12 cellular contexts compared by ENCODE assay signal in genomic region chr6:43708857-43709653, GRCh38. TPM values are rescaled to one million over a fixed set of nuclear protein-coding genes. Genes with fewer than 3 reads are reported as not detected.
A peak's percentile ranks its signal among the peaks of the same experiment; 100 is the strongest.
DNase-seq lines count a peak whose midpoint lies in the region; ATAC-seq, FAIRE-seq and TF ChIP-seq lines count a peak whose summit lies in the region.
"Had no signal": no experiment of that assay in that cellular context is flagged by ENCODE, and none has a peak within 500 bp of the region (broad histone marks: within the 10 kb centered on the region; RNA-seq: fewer than 3 reads in every experiment).

No MANE protein-coding gene starts in this region.

- no peak overlapping the region for H3K4me3 Mint-ChIP-seq in Caco-2 (ENCODE audit: unreplicated experiment)
- H3K4me3 Mint-ChIP-seq: naive B cell had no signal

- H3K4me3 ChIP-seq in gastroesophageal sphincter (no peak overlapping the region), small intestine (ENCODE audit: low read depth in 1 of 2, low read length in 2 of 2) (no peak overlapping the region), Caco-2 (ENCODE audit: low read depth, low read length) (no peak overlapping the region)

- peaks cover 10% of the 10 kb centered on the region for H3K9me3 Mint-ChIP-seq in Caco-2 (ENCODE audit: unreplicated experiment)

- TF ChIP-seq POLR2A in gastroesophageal sphincter (IDR thresholded peaks at IDR 0.05): no peak

- H3K27me3 Mint-ChIP-seq in Caco-2 (ENCODE audit: insufficient read depth, unreplicated experiment): peaks cover 4% of the 10 kb centered on the region

- intact Hi-C loops in Caco-2 (cut with micrococcal nuclease; ENCODE audit: unreplicated experiment): no loop called here

- 34 to 75% methylated on average over 2 to 5 of the region's 5 CpGs for WGBS in gastroesophageal sphincter (ENCODE audit: low coverage in 1 of 2), 2 donors
- 33 to 45% (median 37%) methylated on average over 5 of the region's 5 CpGs for WGBS in small intestine, 3 donors

- H3K27me3 ChIP-seq in gastroesophageal sphincter: no peaks in the 10 kb centered on the region
- no peaks in the 10 kb centered on the region for H3K27me3 ChIP-seq in small intestine (ENCODE audit: control insufficient read depth in 2 of 2, insufficient read depth in 2 of 2, low read length in 2 of 2)
- no peaks in the 10 kb centered on the region for H3K27me3 ChIP-seq in Caco-2 (replicated peaks; ENCODE audit: control insufficient read depth, insufficient read depth, low read length)

- FAIRE-seq in small intestine (lab: Jason Lieb, UNC): no peak

- no peaks in the 10 kb centered on the region for H3K36me3 Mint-ChIP-seq in Caco-2 (ENCODE audit: insufficient read depth, unreplicated experiment)
- H3K36me3 Mint-ChIP-seq: naive B cell had no signal

- DNase-seq in GM04503 (ENCODE audit: low read depth) (peak; percentile 62), SKM-1 (lab: John Stamatoyannopoulos, UW; ENCODE audit: unreplicated experiment) (peak; percentile 47), small intestine (no peak), activated gamma-delta T cell (lab: John Stamatoyannopoulos, UW) (no peak), Caco-2 (no peak)
- DNase-seq: activated CD4-positive, alpha-beta T cell treated with anti-CD3 and anti-CD28 coated beads for 4 hours; effector CD8-positive, alpha-beta T cell; naive B cell; NCI-H446 had no signal

- H3K9me3 ChIP-seq in gastroesophageal sphincter (no peaks in the 10 kb centered on the region), small intestine (ENCODE audit: control insufficient read depth, low read depth) (no peaks in the 10 kb centered on the region), Caco-2 (no peaks in the 10 kb centered on the region)

- peaks cover 0 to 45% (median 15%) of the 10 kb centered on the region in 3 donors for H3K4me1 ChIP-seq in gastroesophageal sphincter
- peaks cover 0 to 16% of the 10 kb centered on the region in 2 donors for H3K4me1 ChIP-seq in small intestine (ENCODE audit: control insufficient read depth in 2 of 2, insufficient read depth in 1 of 2, low read depth in 1 of 2, low read length in 1 of 2)
- peaks cover 8% of the 10 kb centered on the region for H3K4me1 ChIP-seq in Caco-2

- H3K4me1 Mint-ChIP-seq in Caco-2 (ENCODE audit: low read depth, unreplicated experiment): peaks cover 15% of the 10 kb centered on the region

- ATAC-seq in gastroesophageal sphincter (peak; percentile 80), GM21367 (IDR thresholded peaks at IDR 0.05; ENCODE audit: unreplicated experiment) (no peak), SK-N-SH treated with all-trans-retinoic acid at 6 μM for 48 hours (no peak)

- CTCF ChIA-PET in Caco-2 (lab: Charles Lee): interaction anchor here (0.6 to 0.7 kb wide), 2 partner anchors 95 to 226 kb away, joined by 4 to 12 read pairs; no protein-coding TSS in a partner anchor

- no peaks in the 10 kb centered on the region for H3K36me3 ChIP-seq in gastroesophageal sphincter
- H3K36me3 ChIP-seq in small intestine (ENCODE audit: control insufficient read depth in 2 of 2, insufficient read depth in 2 of 2, low read length in 2 of 2): no peaks in the 10 kb centered on the region
- H3K36me3 ChIP-seq in Caco-2 (ENCODE audit: control insufficient read depth, insufficient read depth, low read length): no peaks in the 10 kb centered on the region

- no peak overlapping the region for H3K27ac Mint-ChIP-seq in Caco-2 (ENCODE audit: unreplicated experiment)

- POLR2A ChIA-PET in Caco-2 (lab: Charles Lee): interaction anchor here (0.6 to 1.7 kb wide), 2 partner anchors 79 to 548 kb away, joined by 3 to 7 read pairs; no protein-coding TSS in a partner anchor

- TF ChIP-seq EP300 in gastroesophageal sphincter (IDR thresholded peaks at IDR 0.05): no peak

- H3K27ac ChIP-seq in gastroesophageal sphincter (peak overlapping the region in 3 of 4 donors; percentile 58 to 71 (median 61)), small intestine (ENCODE audit: low read depth in 1 of 2, low read length in 1 of 2) (peak overlapping the region; percentile 49 to 84)

- TF ChIP-seq CTCF in gastroesophageal sphincter (IDR thresholded peaks at IDR 0.05) (no peak), Caco-2 (IDR thresholded peaks at IDR 0.05; ENCODE audit: insufficient read depth in 1 of 2, low read depth in 1 of 2, low read length in 1 of 2, severe bottlenecking in 1 of 2, unreplicated experiment in 1 of 2) (no peak)

- BruUV-seq in Caco-2 (replicated peaks; lab: Mats Ljungman, UMichigan): no TSS peak

TF ChIP-seq in SK-N-SH treated with all-trans-retinoic acid at 6 μM for 48 hours, 23 proteins besides CTCF, POLR2A, EP300 and RAD21 (continues in another document):
- no peak for TF ChIP-seq ZNF8 (CRISPR knock-in tag; IDR thresholded peaks at IDR 0.05)
- TF ChIP-seq ZNF565 (CRISPR knock-in tag; conservative IDR thresholded peaks at IDR 0.05; ENCODE audit: low read depth): no peak
- no peak for TF ChIP-seq ZFP30 (CRISPR knock-in tag; IDR thresholded peaks at IDR 0.05)
- TF ChIP-seq PATZ1 (CRISPR knock-in tag; IDR thresholded peaks at IDR 0.05; ENCODE audit: borderline replicate concordance): no peak
- TF ChIP-seq PPARA (CRISPR knock-in tag; IDR thresholded peaks at IDR 0.05; ENCODE audit: borderline replicate concordance): no peak
- no peak for TF ChIP-seq ZFP3 (CRISPR knock-in tag; IDR thresholded peaks at IDR 0.05)
- TF ChIP-seq CREB5 (CRISPR knock-in tag; IDR thresholded peaks at IDR 0.05; ENCODE audit: low read depth): no peak
- no peak for TF ChIP-seq BACH2 (CRISPR knock-in tag; IDR thresholded peaks at IDR 0.05; ENCODE audit: borderline replicate concordance)
- no peak for TF ChIP-seq POU6F1 (CRISPR knock-in tag; IDR thresholded peaks at IDR 0.05; ENCODE audit: borderline replicate concordance, low read depth)
- TF ChIP-seq SNAI2 (CRISPR knock-in tag; IDR thresholded peaks at IDR 0.05): no peak
- no peak for TF ChIP-seq ESRRG (CRISPR knock-in tag; IDR thresholded peaks at IDR 0.05)
- TF ChIP-seq TSHZ2 (CRISPR knock-in tag; IDR thresholded peaks at IDR 0.05): no peak

RNA-seq across cellular contexts. Expression of gene MRPS18A, which starts 21.5 kb away (rescaled TPM):
- total RNA-seq in gastroesophageal sphincter (10 to 100 TPM; 36.3 to 47.3 (median 38.6) TPM), Caco-2 (2022) (65.4 and 66.7 TPM in 2 replicates)
- 100 to 1,000 TPM in 1 of 3 donors, 10 to 100 TPM in 2; 63.7 to 107 (median 66.5) TPM for polyA plus RNA-seq in small intestine

Comparison
In these comparisons a context has a peak if more than half of its experiments do, and no peak if none do; other contexts are left out.
1. DNase-seq: peak in GM04503 (single experiment) and SKM-1 (single experiment); none in small intestine (single experiment), activated gamma-delta T cell (single experiment) and Caco-2 (0 of 2).